In genomic region chr2:103387888-103388287, GRCh38 we compare ENCODE assay signal across 21 cellular contexts.
DNase-seq lines count a peak whose midpoint lies in the region; ATAC-seq, FAIRE-seq and TF ChIP-seq lines count a peak whose summit lies in the region.
"Had no signal": no experiment of that assay in that cellular context is flagged by ENCODE, and none has a peak within 500 bp of the region (broad histone marks: within the 10 kb centered on the region; RNA-seq: fewer than 3 reads in every experiment).

No MANE protein-coding gene starts in this region.

- no peak overlapping the region for H3K4me3 Mint-ChIP-seq in GM23338
- no peak overlapping the region for H3K4me3 Mint-ChIP-seq in neural crest cell
- H3K4me3 Mint-ChIP-seq: CD4-positive, alpha-beta T cell; HFFc6 had no signal

- H3K9ac ChIP-seq in K562 (ENCODE audit: insufficient read depth in 1 of 2, low read depth in 2 of 2, low read length in 2 of 2), result no peak overlapping the region

- no peak for FAIRE-seq in K562 (lab: Jason Lieb, UNC)
- FAIRE-seq: A549, D721Med, H54, HTR-8/SVneo had no signal

- no peaks in the 10 kb centered on the region for H3K9me2 ChIP-seq in GM23338 (ENCODE audit: insufficient read depth)

- no peaks in the 10 kb centered on the region for H3K9me1 ChIP-seq in K562 (ENCODE audit: control insufficient read depth, insufficient read depth, low read length)

- H3K9me3 ChIP-seq in K562 (replicated peaks; ENCODE audit: control insufficient read depth, insufficient read depth, low read depth, low read length), result 0 out of 2 replicates have a peak, but pooled peaks cover under 1% of the 10 kb centered on the region
- H3K9me3 ChIP-seq in body of pancreas, result no peaks in the 10 kb centered on the region
- H3K9me3 ChIP-seq: A549, Caco-2 had no signal

- H3K36me3 Mint-ChIP-seq in GM23338 (ENCODE audit: low read depth), result no peaks in the 10 kb centered on the region
- H3K36me3 Mint-ChIP-seq in neural crest cell (ENCODE audit: low read depth), result no peaks in the 10 kb centered on the region

- POLR2A ChIA-PET in K562 (lab: Yijun Ruan, JAX), result no interaction called here

- H3K4me3 ChIP-seq in GM23338 (no peak overlapping the region), K562 (no peak overlapping the region), body of pancreas (no peak overlapping the region)
- H3K4me3 ChIP-seq: A549 had no signal

- H3K36me3 ChIP-seq in GM23338 (ENCODE audit: insufficient read depth) (no peaks in the 10 kb centered on the region), K562 (ENCODE audit: control insufficient read depth, insufficient read depth, low read length) (no peaks in the 10 kb centered on the region), body of pancreas (replicated peaks in 1 of 2; ENCODE audit: insufficient read depth in 1 of 2, low read depth in 2 of 2) (no peaks in the 10 kb centered on the region)

- intact Hi-C loops in K562 (cut with micrococcal nuclease), result no loop called here
- intact Hi-C loops in body of pancreas (cut with DNase I), result no loop called here

- no TSS peak for BruUV-seq in K562 (replicated peaks; lab: Mats Ljungman, UMichigan)

- no peak overlapping the region for H3K27ac ChIP-seq in GM23338 (ENCODE audit: low read depth)
- H3K27ac ChIP-seq in K562 (ENCODE audit: extremely low read depth, low read depth, low read length), result no peak overlapping the region
- H3K27ac ChIP-seq in body of pancreas, result no peak overlapping the region
- H3K27ac ChIP-seq: 22Rv1, A549, C4-2B had no signal

- TF ChIP-seq CTCF in GM23338 (conservative IDR thresholded peaks at IDR 0.05; ENCODE audit: low read depth in 2 of 2) (no peak), K562 (IDR thresholded peaks at IDR 0.05 in 2 of 3, conservative IDR thresholded peaks at IDR 0.05 in 1 of 3; ENCODE audit: insufficient read depth in 2 of 3, low read depth in 1 of 3, low read length in 3 of 3) (no peak), neural crest cell (conservative IDR thresholded peaks at IDR 0.05) (no peak), body of pancreas (IDR thresholded peaks at IDR 0.05) (no peak)

- H3K9me3 Mint-ChIP-seq in GM23338 (no peaks in the 10 kb centered on the region), neural crest cell (no peaks in the 10 kb centered on the region)

- no peak for TF ChIP-seq EP300 in K562 (IDR thresholded peaks at IDR 0.05; ENCODE audit: low read length)

- H3F3A ChIP-seq in GM23338 (replicated peaks; ENCODE audit: low read depth), result no peaks in the 10 kb centered on the region

- no peak for TF ChIP-seq RAD21 in K562 (CRISPR knock-in tag; conservative IDR thresholded peaks at IDR 0.05 in 1 of 2, IDR thresholded peaks at IDR 0.05 in 1 of 2)

- H4K20me1 ChIP-seq in GM23338 (replicated peaks; ENCODE audit: insufficient read depth) (no peaks in the 10 kb centered on the region), K562 (replicated peaks; ENCODE audit: control insufficient read depth, insufficient read depth, low read length) (no peaks in the 10 kb centered on the region)

- no peaks in the 10 kb centered on the region for H3K79me2 ChIP-seq in GM23338 (replicated peaks; ENCODE audit: insufficient read depth)
- H3K79me2 ChIP-seq in K562 (ENCODE audit: control insufficient read depth, insufficient read depth, low read length), result no peaks in the 10 kb centered on the region

- DNase-seq in DMS53 (lab: John Stamatoyannopoulos, UW) (peak; percentile 23), DMS53 treated with DMSO at 0.1 percent for 48 hours (lab: John Stamatoyannopoulos, UW; ENCODE audit: unreplicated experiment) (no peak), GM23338 (ENCODE audit: low spot score) (no peak), K562 (ENCODE audit: extremely low read depth in 1 of 4, low spot score in 3 of 4) (no peak), neural crest cell (ENCODE audit: low read depth, low spot score) (no peak), body of pancreas (no peak), NCI-H2196 treated with DMSO at 0.1 percent for 48 hours (lab: John Stamatoyannopoulos, UW; ENCODE audit: unreplicated experiment) (no peak)
- DNase-seq: AML-193; Caco-2; CD4-positive, alpha-beta T cell; DMS79 treated with DMSO at 0.1 percent for 48 hours; GF-D8; HFFc6 had no signal

- peaks cover 15% of the 10 kb centered on the region for H3K4me1 ChIP-seq in GM23338 (ENCODE audit: insufficient read depth)
- H3K4me1 ChIP-seq in K562 (replicated peaks in 1 of 2; ENCODE audit: control insufficient read depth in 2 of 2, insufficient read depth in 2 of 2, low read length in 2 of 2), result no peaks in the 10 kb centered on the region
- no peaks in the 10 kb centered on the region for H3K4me1 ChIP-seq in body of pancreas
- H3K4me1 ChIP-seq: A549, Caco-2 had no signal

- CTCF ChIA-PET in K562 (lab: Yijun Ruan, JAX; ENCODE audit: low intra/inter-chr PET ratio), result no interaction called here

- H3K27ac Mint-ChIP-seq in GM23338 (no peak overlapping the region), neural crest cell (ENCODE audit: unreplicated experiment) (peak overlapping the region; percentile 2)
- H3K27ac Mint-ChIP-seq: CD4-positive, alpha-beta T cell; HFFc6 had no signal

- no peak overlapping the region for H3K4me2 ChIP-seq in GM23338
- no peak overlapping the region for H3K4me2 ChIP-seq in K562 (ENCODE audit: insufficient read depth, low read length)
- H3K4me2 ChIP-seq: A549 had no signal

- in situ Hi-C loops in K562 (cut with MboI), result no loop called here

- ATAC-seq in GM23338, result no peak
- no peak for ATAC-seq in K562
- ATAC-seq in body of pancreas, result no peak
- ATAC-seq in HG03469 (IDR thresholded peaks at IDR 0.05; ENCODE audit: unreplicated experiment), result no peak
- ATAC-seq: A549, HCT116 had no signal

- peaks cover 4% of the 10 kb centered on the region for H3K27me3 Mint-ChIP-seq in GM23338 (ENCODE audit: insufficient read depth, low read depth, poor library complexity)
- no peaks in the 10 kb centered on the region for H3K27me3 Mint-ChIP-seq in neural crest cell (ENCODE audit: low read depth)
- H3K27me3 Mint-ChIP-seq: CD4-positive, alpha-beta T cell had no signal

- 10% methylated on average over 5 of the region's 5 CpGs for WGBS in K562 (ENCODE audit: insufficient coverage, low coverage, missing lambda C conversion rate)
- WGBS in body of pancreas, 2 donors, result 41 to 43% methylated on average over 5 of the region's 5 CpGs

- TF ChIP-seq POLR2A in K562 (conservative IDR thresholded peaks at IDR 0.05) (no peak), body of pancreas (IDR thresholded peaks at IDR 0.05) (no peak)

- H3K27me3 ChIP-seq in GM23338 (ENCODE audit: insufficient read depth), result no peaks in the 10 kb centered on the region
- no peaks in the 10 kb centered on the region for H3K27me3 ChIP-seq in K562 (ENCODE audit: control insufficient read depth in 2 of 2, insufficient read depth in 2 of 2, low read length in 2 of 2)
- H3K27me3 ChIP-seq in body of pancreas, result no peaks in the 10 kb centered on the region

- H3K4me1 Mint-ChIP-seq in GM23338 (peaks cover 16% of the 10 kb centered on the region), neural crest cell (no peaks in the 10 kb centered on the region)

- H2AFZ ChIP-seq in GM23338 (peak overlapping the region; percentile 34; the same call in 1 of the 2 replicates), K562 (ENCODE audit: low read depth, low read length) (no peak overlapping the region)

TF ChIP-seq in GM23338, 12 proteins besides CTCF, POLR2A, EP300 and RAD21 (continues in another document):
- no peak for TF ChIP-seq NANOG (IDR thresholded peaks at IDR 0.05; ENCODE audit: borderline replicate concordance)

TF ChIP-seq in K562, 482 proteins besides CTCF, POLR2A, EP300 and RAD21:
- TF ChIP-seq CREB3L1 (IDR thresholded peaks at IDR 0.05; ENCODE audit: borderline replicate concordance, low read depth) (no peak), ZBTB43 (CRISPR knock-in tag; IDR thresholded peaks at IDR 0.05) (no peak), CEBPG (CRISPR knock-in tag; IDR thresholded peaks at IDR 0.05) (no peak), CEBPG (tag; conservative IDR thresholded peaks at IDR 0.05 in 1 of 2, IDR thresholded peaks at IDR 0.05 in 1 of 2) (peak in 1 of 2 experiments; percentile 47; a peak in 1 of 4 replicates), ZNF212 (CRISPR knock-in tag; IDR thresholded peaks at IDR 0.05) (no peak), EP400 (IDR thresholded peaks at IDR 0.05) (no peak), CEBPB (tag; IDR thresholded peaks at IDR 0.05) (peak; percentile 50; the same call in 1 of the 2 replicates)
